In the genomic region with DNA sequence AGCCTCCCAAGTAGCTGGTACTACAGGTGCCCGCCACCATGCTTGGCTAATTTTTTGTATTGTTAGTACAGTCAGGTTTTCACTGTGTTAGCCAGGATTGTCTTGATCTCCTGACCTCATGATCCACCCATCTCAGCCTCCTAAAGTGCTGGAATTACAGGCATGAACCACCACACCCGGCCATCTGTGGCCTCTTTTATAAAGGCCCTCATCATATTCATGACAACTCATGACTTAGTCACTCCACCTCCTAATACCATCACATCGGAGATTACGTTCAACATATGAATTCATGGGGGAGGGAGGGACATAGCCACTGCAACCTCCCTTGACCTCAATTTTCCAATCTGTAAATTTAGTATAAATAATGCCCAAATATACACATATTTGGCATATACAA, we compare ENCODE assay signal across 9 cellular contexts. TPM values are rescaled to one million over a fixed set of nuclear protein-coding genes. Genes with fewer than 3 reads are reported as not detected.
"Had no signal": no experiment of that assay in that cellular context is flagged by ENCODE, and none has a peak within 500 bp of the region (broad histone marks: within the 10 kb centered on the region; RNA-seq: fewer than 3 reads in every experiment).

No MANE protein-coding gene starts in this region.

- H3K27ac ChIP-seq: HL-60 had no signal

- H3K9me3 Mint-ChIP-seq: HFFc6 had no signal

- DNase-seq: H9, HFFc6, IMR-90, KG1 had no signal

- H3K4me1 Mint-ChIP-seq: GM23338, H9 had no signal

- H3K4me2 ChIP-seq: GM23338 had no signal

- H3K27ac Mint-ChIP-seq: GM23338, H9, HFFc6 had no signal

- H3K4me3 Mint-ChIP-seq: GM23338, H9, HFFc6 had no signal

- H3K4me3 ChIP-seq: GM23338, K562 had no signal

- FAIRE-seq: H1, H54, K562 had no signal

- H2AFZ ChIP-seq: GM23338 had no signal

RNA-seq across cellular contexts. Expression of gene PLCXD3, which starts 27.2 kb away (rescaled TPM):
- polyA plus RNA-seq: K562 had no signal
